ENCODE assay signal across 18 cellular contexts in genomic region chr16:10880609-10881452, GRCh38. TPM values are rescaled to one million over a fixed set of nuclear protein-coding genes. Genes with fewer than 3 reads are reported as not detected.
DNase-seq lines count a peak whose midpoint lies in the region; ATAC-seq, FAIRE-seq and TF ChIP-seq lines count a peak whose summit lies in the region.
"Had no signal": no experiment of that assay in that cellular context is flagged by ENCODE, and none has a peak within 500 bp of the region (broad histone marks: within the 10 kb centered on the region; RNA-seq: fewer than 3 reads in every experiment).

No MANE protein-coding gene starts in this region.

- no peaks in the 10 kb centered on the region for H3K9me2 ChIP-seq in MM.1S (replicated peaks; ENCODE audit: insufficient read depth, low read length)

- H3K9me3 ChIP-seq in MM.1S (replicated peaks; ENCODE audit: insufficient read depth, low read length) = no peaks in the 10 kb centered on the region
- H3K9me3 ChIP-seq in GM12878 (replicated peaks; ENCODE audit: control insufficient read depth, insufficient read depth, low read length) = no peaks in the 10 kb centered on the region
- no peaks in the 10 kb centered on the region for H3K9me3 ChIP-seq in small intestine (ENCODE audit: control insufficient read depth, low read depth)
- no peaks in the 10 kb centered on the region for H3K9me3 ChIP-seq in CD4-positive, alpha-beta memory T cell (ENCODE audit: control insufficient read depth in 1 of 2, low read length in 2 of 2)
- H3K9me3 ChIP-seq: colonic mucosa, esophagus squamous epithelium, neutrophil, testis had no signal

- H3K9me3 Mint-ChIP-seq in T-helper 1 cell treated with Interleukin-12 subunit alpha and Interleukin-12 subunit beta and Interleukin-4 antibody, amounts not matched to agents 30 μg/mL and 1 μg/mL, for 36 hours = no peaks in the 10 kb centered on the region
- peaks cover 0 to 3% (median 0%) of the 10 kb centered on the region in 8 donors for H3K9me3 Mint-ChIP-seq in CD4-positive, alpha-beta memory T cell

- CTCF ChIA-PET in GM12878 (lab: Yijun Ruan, JAX) = interaction anchor here (1.6 to 4.9 kb wide), 3 partner anchors 11 to 70 kb away, joined by 5 to 30 read pairs (median 13); no protein-coding TSS in a partner anchor
- CTCF ChIA-PET in CD4-positive, alpha-beta memory T cell (lab: Charles Lee; ENCODE audit: partially characterized antibody) = no interaction called here

- no peaks in the 10 kb centered on the region for H3K27me3 ChIP-seq in MM.1S (replicated peaks; ENCODE audit: insufficient read depth, low read length)
- H3K27me3 ChIP-seq in GM12878 (replicated peaks in 1 of 2; ENCODE audit: control insufficient read depth in 2 of 2, insufficient read depth in 2 of 2, low read length in 1 of 2) = no peaks in the 10 kb centered on the region
- no peaks in the 10 kb centered on the region for H3K27me3 ChIP-seq in small intestine (ENCODE audit: control insufficient read depth in 2 of 2, insufficient read depth in 2 of 2, low read length in 2 of 2)
- peaks cover 3% of the 10 kb centered on the region for H3K27me3 ChIP-seq in CD4-positive, alpha-beta memory T cell (ENCODE audit: insufficient read depth, low read length)
- H3K27me3 ChIP-seq: colonic mucosa, testis had no signal

- DNase-seq in T-helper 1 cell (no peak), MM.1S (peak; percentile 56), GM12878 (ENCODE audit: low read depth, low spot score) (no peak), small intestine (no peak)
- DNase-seq in CD4-positive, alpha-beta memory T cell = no peak
- DNase-seq: amniotic stem cell, Calu3, colonic mucosa, esophagus squamous epithelium, NCI-H146, NCI-H510A treated with DMSO at 0.1 percent for 48 hours, testis had no signal

- H3K9ac ChIP-seq in MM.1S (ENCODE audit: low read length) (no peak overlapping the region; the same call in 1 of the 2 replicates), GM12878 (ENCODE audit: control insufficient read depth, insufficient read depth, low read length) (peak overlapping the region; percentile 85)

- intact Hi-C loops in GM12878 (cut with micrococcal nuclease; ENCODE audit: unreplicated experiment) = loop anchor here (2.0 kb wide), 1 partner anchor 16 kb away; no protein-coding TSS in a partner anchor
- intact Hi-C loops in CD4-positive, alpha-beta memory T cell (cut with micrococcal nuclease) = no loop called here

- H3K27ac ChIP-seq in MM.1S (ENCODE audit: low read length) (peak overlapping the region; percentile 84), GM12878 (ENCODE audit: control insufficient read depth, insufficient read depth) (peak overlapping the region; percentile 94), small intestine (ENCODE audit: low read depth in 1 of 2, low read length in 1 of 2) (peak overlapping the region; percentile 89 to 94)
- no peak overlapping the region for H3K27ac ChIP-seq in CD4-positive, alpha-beta memory T cell (ENCODE audit: low read depth, low read length)
- H3K27ac ChIP-seq: neutrophil, testis had no signal

- H3K4me1 ChIP-seq in MM.1S (ENCODE audit: low read length) = peaks cover 47% of the 10 kb centered on the region
- peaks cover 51% of the 10 kb centered on the region for H3K4me1 ChIP-seq in GM12878 (ENCODE audit: control insufficient read depth, insufficient read depth, low read length)
- H3K4me1 ChIP-seq in small intestine (ENCODE audit: control insufficient read depth in 2 of 2, insufficient read depth in 1 of 2, low read depth in 1 of 2, low read length in 1 of 2) = peaks cover 3 to 14% of the 10 kb centered on the region in 2 donors
- H3K4me1 ChIP-seq in CD4-positive, alpha-beta memory T cell (ENCODE audit: insufficient read depth, low read length) = peaks cover 49% of the 10 kb centered on the region

- TF ChIP-seq EP300 in GM12878 (IDR thresholded peaks at IDR 0.05; ENCODE audit: borderline replicate concordance in 1 of 2, control insufficient read depth in 1 of 2, low read depth in 2 of 2, low read length in 2 of 2) = no peak

- TF ChIP-seq CTCF in MM.1S (IDR thresholded peaks at IDR 0.05; ENCODE audit: low read length) (no peak), GM12878 (IDR thresholded peaks at IDR 0.05 in 2 of 3, conservative IDR thresholded peaks at IDR 0.05 in 1 of 3; ENCODE audit: control insufficient read depth in 2 of 3, extremely low read depth in 1 of 3, insufficient read depth in 1 of 3, low read depth in 3 of 3, low read length in 3 of 3) (no peak)

- in situ Hi-C loops in GM12878 (cut with MboI) = loop anchor here (25.0 kb wide), 2 partner anchors 569 to 1744 kb away; no protein-coding TSS in a partner anchor

- H3K4me2 ChIP-seq in MM.1S (ENCODE audit: low read depth, low read length) (peak overlapping the region; percentile 80), GM12878 (ENCODE audit: control insufficient read depth, insufficient read depth) (peak overlapping the region; percentile 70)

- peak overlapping the region; percentile 15 for H3K4me3 ChIP-seq in MM.1S (ENCODE audit: low read length)
- H3K4me3 ChIP-seq in GM12878 = peak overlapping the region; percentile 78
- peak overlapping the region in 1 of 2 donors; percentile 80 for H3K4me3 ChIP-seq in small intestine (ENCODE audit: low read depth in 1 of 2, low read length in 2 of 2)
- no peak overlapping the region for H3K4me3 ChIP-seq in CD4-positive, alpha-beta memory T cell (ENCODE audit: low read length in 2 of 2)
- H3K4me3 ChIP-seq: testis had no signal

- peaks cover 18% of the 10 kb centered on the region for H3K36me3 Mint-ChIP-seq in T-helper 1 cell treated with Interleukin-12 subunit alpha and Interleukin-12 subunit beta and Interleukin-4 antibody, amounts not matched to agents 30 μg/mL and 1 μg/mL, for 36 hours (ENCODE audit: low read depth)
- peaks cover 0 to 2% of the 10 kb centered on the region in 2 donors for H3K36me3 Mint-ChIP-seq in CD4-positive, alpha-beta memory T cell

- peaks cover 62% of the 10 kb centered on the region for H3F3A ChIP-seq in MM.1S (ENCODE audit: insufficient read depth, low read length)

- RAD21 ChIA-PET in GM12878 (lab: Charles Lee; ENCODE audit: unreplicated experiment) = interaction anchor here (1.0 to 2.3 kb wide), 7 partner anchors 9 to 366 kb away, joined by 3 to 17 read pairs (median 6); no protein-coding TSS in a partner anchor

- H3K36me3 ChIP-seq in MM.1S (replicated peaks; ENCODE audit: insufficient read depth, low read length) (no peaks in the 10 kb centered on the region), GM12878 (ENCODE audit: control insufficient read depth in 2 of 2, insufficient read depth in 2 of 2, low read length in 1 of 2) (peaks cover 10 to 21% of the 10 kb centered on the region in 2 experiments), small intestine (ENCODE audit: control insufficient read depth in 2 of 2, insufficient read depth in 2 of 2, low read length in 2 of 2) (no peaks in the 10 kb centered on the region)
- no peaks in the 10 kb centered on the region for H3K36me3 ChIP-seq in CD4-positive, alpha-beta memory T cell (ENCODE audit: insufficient read depth, low read length)
- H3K36me3 ChIP-seq: colonic mucosa, esophagus squamous epithelium, neutrophil had no signal

- H3K4me3 Mint-ChIP-seq in T-helper 1 cell treated with Interleukin-12 subunit alpha and Interleukin-12 subunit beta and Interleukin-4 antibody, amounts not matched to agents 30 μg/mL and 1 μg/mL, for 36 hours = peak overlapping the region; percentile 70
- peak overlapping the region in 1 of 8 donors; percentile 15 for H3K4me3 Mint-ChIP-seq in CD4-positive, alpha-beta memory T cell

- FAIRE-seq in GM12878 (lab: Jason Lieb, UNC) = no peak
- no peak for FAIRE-seq in small intestine (lab: Jason Lieb, UNC)
- FAIRE-seq: HepG2, TTC549 had no signal

- BruUV-seq in GM12878 (replicated peaks; lab: Mats Ljungman, UMichigan) = TSS peak; percentile 6

- TF ChIP-seq RAD21 in GM12878 (IDR thresholded peaks at IDR 0.05; ENCODE audit: insufficient read depth, low read depth, low read length) = no peak

- peaks cover 17% of the 10 kb centered on the region for H3K27me3 Mint-ChIP-seq in T-helper 1 cell treated with Interleukin-12 subunit alpha and Interleukin-12 subunit beta and Interleukin-4 antibody, amounts not matched to agents 30 μg/mL and 1 μg/mL, for 36 hours (ENCODE audit: low read depth)
- peaks cover 6 to 30% of the 10 kb centered on the region in 2 donors for H3K27me3 Mint-ChIP-seq in CD4-positive, alpha-beta memory T cell

- SMC1A ChIA-PET in GM12878 (lab: Charles Lee; ENCODE audit: uncharacterized antibody, unreplicated experiment) = interaction anchor here (1.3 to 5.1 kb wide), 8 partner anchors 11 to 142 kb away, joined by 3 to 39 read pairs (median 12); no protein-coding TSS in a partner anchor

- H4K20me1 ChIP-seq in MM.1S (ENCODE audit: insufficient read depth, low read length) = no peaks in the 10 kb centered on the region
- peaks cover 11% of the 10 kb centered on the region; the same call in 1 of the 2 replicates for H4K20me1 ChIP-seq in GM12878 (ENCODE audit: control insufficient read depth, insufficient read depth)

- TF ChIP-seq POLR2A in GM12878 (IDR thresholded peaks at IDR 0.05; ENCODE audit: low read depth, low read length) = no peak

- H3K27ac Mint-ChIP-seq in T-helper 1 cell treated with Interleukin-12 subunit alpha and Interleukin-12 subunit beta and Interleukin-4 antibody, amounts not matched to agents 30 μg/mL and 1 μg/mL, for 36 hours = peak overlapping the region; percentile 45
- peak overlapping the region in 1 of 7 donors; percentile 72 for H3K27ac Mint-ChIP-seq in CD4-positive, alpha-beta memory T cell

- ATAC-seq in GM12878 (no peak), GM21515 (IDR thresholded peaks at IDR 0.05; ENCODE audit: unreplicated experiment) (no peak), GM21737 (IDR thresholded peaks at IDR 0.05; ENCODE audit: unreplicated experiment) (no peak)
- ATAC-seq: HepG2 had no signal

- H2AFZ ChIP-seq in MM.1S (ENCODE audit: low read length) (no peak overlapping the region), GM12878 (ENCODE audit: control insufficient read depth, low read depth, low read length) (no peak overlapping the region)

- H3K79me2 ChIP-seq in MM.1S (ENCODE audit: low read length) = peaks cover 73% of the 10 kb centered on the region
- peaks cover 85% of the 10 kb centered on the region for H3K79me2 ChIP-seq in GM12878 (ENCODE audit: control insufficient read depth, insufficient read depth, low read length)

- POLR2A ChIA-PET in GM12878 (lab: Charles Lee) = interaction anchor here (1.0 to 2.0 kb wide), 9 partner anchors 10 to 138 kb away, joined by 3 to 10 read pairs (median 3); partner anchors contain the start of gene NUBP1
- POLR2A ChIA-PET in CD4-positive, alpha-beta memory T cell (lab: Charles Lee; ENCODE audit: partially characterized antibody) = no interaction called here

- WGBS in GM12878 (ENCODE audit: insufficient coverage, insufficient replicate concordance, low lambda C conversion rate, missing lambda C conversion rate) = 12% methylated on average over 10 of the region's 10 CpGs
- WGBS in small intestine, 3 donors = 77 to 91% (median 79%) methylated on average over 10 of the region's 10 CpGs

- peaks cover 63% of the 10 kb centered on the region for H3K4me1 Mint-ChIP-seq in T-helper 1 cell treated with Interleukin-12 subunit alpha and Interleukin-12 subunit beta and Interleukin-4 antibody, amounts not matched to agents 30 μg/mL and 1 μg/mL, for 36 hours (ENCODE audit: low read depth)
- H3K4me1 Mint-ChIP-seq in CD4-positive, alpha-beta memory T cell = peaks cover 29 to 55% (median 33%) of the 10 kb centered on the region in 4 donors

RNA-seq across cellular contexts. Expression of gene CIITA, which starts 3.8 kb away (rescaled TPM):
- total RNA-seq in GM12878 (2013; cell fraction: nucleolus; rRNA removed) = 733 and 778 TPM in 2 replicates
- total RNA-seq in GM12878 (2014; rRNA removed) = 49.6 and 51.4 TPM in 2 replicates
- total RNA-seq in GM12878 (2014; rRNA removed; fragmentation: Illumina TruSeq; extraction: Trizol) = 31.0 and 37.4 TPM in 2 replicates
- total RNA-seq in GM12878 (2021) = 84.6 and 95.8 TPM in 2 replicates
- polyA plus RNA-seq in GM12878 (2011; ENCODE audit: low read depth) = 32.4 TPM
- polyA plus RNA-seq in GM12878 (2011; rRNA removed) = 139 and 145 TPM in 2 replicates
- polyA plus RNA-seq in GM12878 (2011; cell fraction: cytosol; rRNA removed) = 85.3 and 89.0 TPM in 2 replicates
- polyA plus RNA-seq in GM12878 (2011; cell fraction: nucleus; rRNA removed) = 371 and 391 TPM in 2 replicates
- 50.3 and 56.0 TPM in 2 replicates for polyA plus RNA-seq in GM12878 (2012)
- 35.7 and 51.1 TPM in 2 replicates for polyA plus RNA-seq in GM12878 (2014; fragmentation: Illumina TruSeq; extraction: Trizol)
- 10 to 100 TPM; 11.5 to 12.5 TPM for polyA plus RNA-seq in GM12878 (2014; fragmentation: Nextera tagmentation; extraction: Ambion mirVana)
- 74.5 and 82.5 TPM in 2 replicates for polyA plus RNA-seq in GM12878 (2014; rRNA removed)
- polyA plus RNA-seq in GM12878 (2016; fragmentation: Nextera tagmentation; extraction: Ambion mirVana) = 10 to 100 TPM; 45.3 to 48.2 TPM
- polyA minus RNA-seq in GM12878 (2011; rRNA and poly(A)+ RNA removed) = 158 and 163 TPM in 2 replicates
- polyA minus RNA-seq in GM12878 (2011; cell fraction: cytosol; rRNA and poly(A)+ RNA removed) = 30.1 and 45.4 TPM in 2 replicates
- 156 and 242 TPM in 2 replicates for polyA minus RNA-seq in GM12878 (2011; cell fraction: nucleus; rRNA and poly(A)+ RNA removed)
- polyA plus RNA-seq in small intestine = 10 to 100 TPM in 2 of 3 donors, 1 to 10 TPM in 1; 9.2 to 11.7 (median 11.6) TPM
- total RNA-seq in CD4-positive, alpha-beta memory T cell = 1 to 10 TPM; 1.5 to 1.6 TPM
- 1 to 10 TPM in 1 of 2 donors, under 1 TPM in 1; 0.08 to 1.6 TPM for polyA plus RNA-seq in CD4-positive, alpha-beta memory T cell

Comparison
In these comparisons a context has a peak if more than half of its experiments do, and no peak if none do; other contexts are left out.
1. H3K4me3 ChIP-seq: peak in MM.1S (single experiment) and GM12878 (single experiment); none in CD4-positive, alpha-beta memory T cell (0 of 2).